In the genomic region with DNA sequence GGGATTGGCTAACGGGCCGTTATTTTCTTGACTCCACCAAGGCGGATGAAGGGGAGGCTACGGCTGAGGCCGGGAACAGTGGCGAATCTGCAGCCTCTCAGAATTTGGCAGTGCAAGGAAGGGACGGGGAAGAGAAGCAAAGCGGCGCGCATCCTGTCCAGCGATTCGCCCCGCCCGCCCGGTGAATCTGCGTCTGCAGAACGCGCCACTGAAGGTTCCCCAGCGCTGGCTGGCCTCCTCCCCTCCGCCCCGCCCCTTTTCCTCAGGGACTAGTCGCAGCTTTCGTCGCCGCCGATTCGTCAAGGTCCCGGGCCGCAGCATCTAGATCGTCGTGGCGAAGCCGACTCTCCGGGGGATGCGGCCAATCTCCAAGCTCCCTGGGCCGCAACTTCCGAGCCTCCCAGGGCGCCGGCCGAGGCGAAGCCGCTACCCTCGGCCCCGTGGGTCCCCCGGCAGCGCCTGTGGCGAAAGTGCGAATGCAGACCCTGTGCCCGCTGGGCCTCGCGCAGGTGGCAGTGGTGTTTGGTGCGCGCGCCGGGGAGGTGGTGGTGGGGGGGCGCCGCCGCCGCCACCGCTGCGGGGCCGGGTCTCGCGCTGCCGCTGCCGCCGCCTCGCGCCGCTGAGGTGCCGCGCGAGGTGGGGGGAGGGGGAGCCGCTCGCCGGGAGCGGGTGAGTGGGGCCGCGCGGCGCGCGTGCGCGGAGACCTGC, we compare ENCODE assay signal across 1 cellular context.
TF ChIP-seq lines count a peak whose summit lies in the region.

Gene SETD1A (plus strand): TSS at position 299 of the 708 bp plus-strand sequence. CDS start 978 bp downstream, outside the sequence.

TF ChIP-seq in GM12878, 131 proteins besides CTCF, POLR2A, EP300 and RAD21 (continued from another document and continues in another):
- TF ChIP-seq, protein P1, sequence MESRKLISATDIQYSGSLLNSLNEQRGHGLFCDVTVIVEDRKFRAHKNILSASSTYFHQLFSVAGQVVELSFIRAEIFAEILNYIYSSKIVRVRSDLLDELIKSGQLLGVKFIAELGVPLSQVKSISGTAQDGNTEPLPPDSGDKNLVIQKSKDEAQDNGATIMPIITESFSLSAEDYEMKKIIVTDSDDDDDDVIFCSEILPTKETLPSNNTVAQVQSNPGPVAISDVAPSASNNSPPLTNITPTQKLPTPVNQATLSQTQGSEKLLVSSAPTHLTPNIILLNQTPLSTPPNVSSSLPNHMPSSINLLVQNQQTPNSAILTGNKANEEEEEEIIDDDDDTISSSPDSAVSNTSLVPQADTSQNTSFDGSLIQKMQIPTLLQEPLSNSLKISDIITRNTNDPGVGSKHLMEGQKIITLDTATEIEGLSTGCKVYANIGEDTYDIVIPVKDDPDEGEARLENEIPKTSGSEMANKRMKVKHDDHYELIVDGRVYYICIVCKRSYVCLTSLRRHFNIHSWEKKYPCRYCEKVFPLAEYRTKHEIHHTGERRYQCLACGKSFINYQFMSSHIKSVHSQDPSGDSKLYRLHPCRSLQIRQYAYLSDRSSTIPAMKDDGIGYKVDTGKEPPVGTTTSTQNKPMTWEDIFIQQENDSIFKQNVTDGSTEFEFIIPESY (IDR thresholded peaks at IDR 0.05), result no peak
- TF ChIP-seq BCL3 (IDR thresholded peaks at IDR 0.05; ENCODE audit: borderline replicate concordance, insufficient read depth, low read depth, low read length, poor library complexity, severe bottlenecking) (no peak), DPF2 (IDR thresholded peaks at IDR 0.05) (peak; percentile 69; the same call in 1 of the 2 replicates), CREM (IDR thresholded peaks at IDR 0.05; ENCODE audit: low read depth) (peak; percentile 92), RELA (IDR thresholded peaks at IDR 0.05; ENCODE audit: borderline replicate concordance, partially characterized antibody) (no peak), NFXL1 (IDR thresholded peaks at IDR 0.05; ENCODE audit: borderline replicate concordance) (no peak), CHD2 (IDR thresholded peaks at IDR 0.05; ENCODE audit: borderline replicate concordance, low read depth, low read length) (no peak; the same call in 1 of the 2 replicates), TARDBP (IDR thresholded peaks at IDR 0.05; ENCODE audit: borderline replicate concordance) (peak; percentile 79; the same call in 1 of the 2 replicates), IKZF2 (IDR thresholded peaks at IDR 0.05) (peak; percentile 77 to 81; a peak in 3 of 4 replicates), MYB (IDR thresholded peaks at IDR 0.05; ENCODE audit: borderline replicate concordance, low read depth, low read length) (no peak), IRF5 (IDR thresholded peaks at IDR 0.05; ENCODE audit: borderline replicate concordance) (no peak), NR2C2 (IDR thresholded peaks at IDR 0.05; ENCODE audit: borderline replicate concordance, control insufficient read depth, insufficient read length, low read depth) (no peak), RAD51 (IDR thresholded peaks at IDR 0.05) (no peak), POLR2AphosphoS5 (IDR thresholded peaks at IDR 0.05; ENCODE audit: low read length) (no peak), USF2 (IDR thresholded peaks at IDR 0.05; ENCODE audit: borderline replicate concordance, low read depth, low read length) (no peak), STAT3 (IDR thresholded peaks at IDR 0.05; ENCODE audit: low read depth, low read length) (no peak), STAT1 (conservative IDR thresholded peaks at IDR 0.05) (peak; percentile 94), EZH2 (IDR thresholded peaks at IDR 0.05; ENCODE audit: borderline replicate concordance, control insufficient read depth, low read depth, low read length) (no peak), GATAD2B (conservative IDR thresholded peaks at IDR 0.05; ENCODE audit: low read depth) (peak; percentile 69), CEBPZ (IDR thresholded peaks at IDR 0.05; ENCODE audit: low read depth, low read length) (no peak), PAX8 (IDR thresholded peaks at IDR 0.05) (no peak), ELK1 (IDR thresholded peaks at IDR 0.05; ENCODE audit: low read depth, low read length) (no peak; the same call in 1 of the 2 replicates), TBL1XR1 (IDR thresholded peaks at IDR 0.05; ENCODE audit: low read depth, low read length) (no peak), IRF3 (IDR thresholded peaks at IDR 0.05) (no peak; the same call in 1 of the 2 replicates), SMARCA5 (IDR thresholded peaks at IDR 0.05) (peak; percentile 53; the same call in 1 of the 2 replicates), RBBP5 (conservative IDR thresholded peaks at IDR 0.05) (no peak; the same call in 1 of the 2 replicates), NRF1 (conservative IDR thresholded peaks at IDR 0.05; ENCODE audit: low read depth, low read length) (no peak), EGR1 (IDR thresholded peaks at IDR 0.05; ENCODE audit: borderline replicate concordance in 1 of 2, low read depth in 2 of 2, low read length in 2 of 2) (0 out of 3 replicates have a peak, but pooled peaks of 1 of the 2 experiments have one; percentile 23), RCOR1 (conservative IDR thresholded peaks at IDR 0.05; ENCODE audit: low read depth, low read length) (0 out of 2 replicates have a peak, but pooled peaks have one; percentile 4), MEF2B (IDR thresholded peaks at IDR 0.05; ENCODE audit: partially characterized antibody, poor library complexity, severe bottlenecking) (peak; percentile 62), CHD4 (IDR thresholded peaks at IDR 0.05) (no peak), SUZ12 (IDR thresholded peaks at IDR 0.05; ENCODE audit: unreplicated experiment) (no peak), ZSCAN29 (IDR thresholded peaks at IDR 0.05) (no peak), MYC (IDR thresholded peaks at IDR 0.05; ENCODE audit: insufficient read depth, insufficient read length, insufficient replicate concordance, low read length, severe bottlenecking) (peak; percentile 82), ZNF217 (IDR thresholded peaks at IDR 0.05) (no peak), FOXK2 (IDR thresholded peaks at IDR 0.05) (peak; percentile 48; the same call in 1 of the 2 replicates), CBFB (IDR thresholded peaks at IDR 0.05; ENCODE audit: low read depth) (peak; percentile 23; the same call in 1 of the 2 replicates)
- TF ChIP-seq, protein P2, sequence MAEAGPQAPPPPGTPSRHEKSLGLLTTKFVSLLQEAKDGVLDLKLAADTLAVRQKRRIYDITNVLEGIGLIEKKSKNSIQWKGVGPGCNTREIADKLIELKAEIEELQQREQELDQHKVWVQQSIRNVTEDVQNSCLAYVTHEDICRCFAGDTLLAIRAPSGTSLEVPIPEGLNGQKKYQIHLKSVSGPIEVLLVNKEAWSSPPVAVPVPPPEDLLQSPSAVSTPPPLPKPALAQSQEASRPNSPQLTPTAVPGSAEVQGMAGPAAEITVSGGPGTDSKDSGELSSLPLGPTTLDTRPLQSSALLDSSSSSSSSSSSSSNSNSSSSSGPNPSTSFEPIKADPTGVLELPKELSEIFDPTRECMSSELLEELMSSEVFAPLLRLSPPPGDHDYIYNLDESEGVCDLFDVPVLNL (IDR thresholded peaks at IDR 0.05; ENCODE audit: low read depth, low read length), result no peak
- TF ChIP-seq, protein P3, sequence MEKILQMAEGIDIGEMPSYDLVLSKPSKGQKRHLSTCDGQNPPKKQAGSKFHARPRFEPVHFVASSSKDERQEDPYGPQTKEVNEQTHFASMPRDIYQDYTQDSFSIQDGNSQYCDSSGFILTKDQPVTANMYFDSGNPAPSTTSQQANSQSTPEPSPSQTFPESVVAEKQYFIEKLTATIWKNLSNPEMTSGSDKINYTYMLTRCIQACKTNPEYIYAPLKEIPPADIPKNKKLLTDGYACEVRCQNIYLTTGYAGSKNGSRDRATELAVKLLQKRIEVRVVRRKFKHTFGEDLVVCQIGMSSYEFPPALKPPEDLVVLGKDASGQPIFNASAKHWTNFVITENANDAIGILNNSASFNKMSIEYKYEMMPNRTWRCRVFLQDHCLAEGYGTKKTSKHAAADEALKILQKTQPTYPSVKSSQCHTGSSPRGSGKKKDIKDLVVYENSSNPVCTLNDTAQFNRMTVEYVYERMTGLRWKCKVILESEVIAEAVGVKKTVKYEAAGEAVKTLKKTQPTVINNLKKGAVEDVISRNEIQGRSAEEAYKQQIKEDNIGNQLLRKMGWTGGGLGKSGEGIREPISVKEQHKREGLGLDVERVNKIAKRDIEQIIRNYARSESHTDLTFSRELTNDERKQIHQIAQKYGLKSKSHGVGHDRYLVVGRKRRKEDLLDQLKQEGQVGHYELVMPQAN (conservative IDR thresholded peaks at IDR 0.05), result peak; percentile 44; the same call in 1 of the 2 replicates
- TF ChIP-seq, protein P4, sequence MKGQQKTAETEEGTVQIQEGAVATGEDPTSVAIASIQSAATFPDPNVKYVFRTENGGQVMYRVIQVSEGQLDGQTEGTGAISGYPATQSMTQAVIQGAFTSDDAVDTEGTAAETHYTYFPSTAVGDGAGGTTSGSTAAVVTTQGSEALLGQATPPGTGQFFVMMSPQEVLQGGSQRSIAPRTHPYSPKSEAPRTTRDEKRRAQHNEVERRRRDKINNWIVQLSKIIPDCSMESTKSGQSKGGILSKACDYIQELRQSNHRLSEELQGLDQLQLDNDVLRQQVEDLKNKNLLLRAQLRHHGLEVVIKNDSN (IDR thresholded peaks at IDR 0.05; ENCODE audit: borderline replicate concordance, extremely low read length, insufficient read depth, low read depth, low read length), result peak; percentile 41
- TF ChIP-seq, protein P5, sequence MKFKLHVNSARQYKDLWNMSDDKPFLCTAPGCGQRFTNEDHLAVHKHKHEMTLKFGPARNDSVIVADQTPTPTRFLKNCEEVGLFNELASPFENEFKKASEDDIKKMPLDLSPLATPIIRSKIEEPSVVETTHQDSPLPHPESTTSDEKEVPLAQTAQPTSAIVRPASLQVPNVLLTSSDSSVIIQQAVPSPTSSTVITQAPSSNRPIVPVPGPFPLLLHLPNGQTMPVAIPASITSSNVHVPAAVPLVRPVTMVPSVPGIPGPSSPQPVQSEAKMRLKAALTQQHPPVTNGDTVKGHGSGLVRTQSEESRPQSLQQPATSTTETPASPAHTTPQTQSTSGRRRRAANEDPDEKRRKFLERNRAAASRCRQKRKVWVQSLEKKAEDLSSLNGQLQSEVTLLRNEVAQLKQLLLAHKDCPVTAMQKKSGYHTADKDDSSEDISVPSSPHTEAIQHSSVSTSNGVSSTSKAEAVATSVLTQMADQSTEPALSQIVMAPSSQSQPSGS (IDR thresholded peaks at IDR 0.05; ENCODE audit: low read length), result no peak
